In genomic region chr6:125995972-125996580, GRCh38 we compare ENCODE assay signal across 8 cellular contexts. TPM values are rescaled to one million over a fixed set of nuclear protein-coding genes. Genes with fewer than 3 reads are reported as not detected.
DNase-seq lines count a peak whose midpoint lies in the region; ATAC-seq and TF ChIP-seq lines count a peak whose summit lies in the region.

No MANE protein-coding gene starts in this region.

- peaks cover 10% of the 10 kb centered on the region for H3K4me1 ChIP-seq in OCI-LY1 (ENCODE audit: insufficient read depth, low read length, severe bottlenecking)
- peaks cover 0 to 71% (median 27%) of the 10 kb centered on the region in 4 donors for H3K4me1 ChIP-seq in stomach

- H3K4me2 ChIP-seq in OCI-LY1 (ENCODE audit: low read length): peak overlapping the region; percentile 37; the same call in 1 of the 2 replicates

- ATAC-seq in GM21528 (IDR thresholded peaks at IDR 0.05; ENCODE audit: low FRiP score, unreplicated experiment) (peak; percentile 93), esophagus mucosa (peak; percentile 93)

- H3K36me3 ChIP-seq in OCI-LY1 (ENCODE audit: insufficient read depth, low read length) (peaks cover 47% of the 10 kb centered on the region), stomach (peaks cover 0 to 38% (median 30%) of the 10 kb centered on the region in 4 donors)

- WGBS in stomach, 5 donors: 3 to 7% (median 6%) methylated on average over 8 of the region's 8 CpGs

- no peaks in the 10 kb centered on the region for H3K27me3 ChIP-seq in OCI-LY1 (ENCODE audit: insufficient read depth, low read length)
- H3K27me3 ChIP-seq in stomach: no peaks in the 10 kb centered on the region

- DNase-seq in DMS79 (lab: John Stamatoyannopoulos, UW) (peak; percentile 37), HuH-7 (ENCODE audit: low spot score) (peak; percentile 53), activated T-cell treated with anti-CD3 and anti-CD28 coated beads for 24 hours (ENCODE audit: low read depth) (peak; percentile 46), stomach (peak; percentile 60)

- H3K9me2 ChIP-seq in OCI-LY1 (ENCODE audit: low read depth, low read length): no peaks in the 10 kb centered on the region

- no peak overlapping the region for H3K4me3 ChIP-seq in OCI-LY1 (ENCODE audit: low read depth, low read length, poor library complexity, severe bottlenecking)
- H3K4me3 ChIP-seq in stomach: peak overlapping the region in 2 of 4 donors; percentile 2 to 18

- no peak overlapping the region for H2AFZ ChIP-seq in OCI-LY1 (ENCODE audit: low read length)

- H3K4me3 Mint-ChIP-seq in nephron: peak overlapping the region in 2 of 3 experiments; percentile 49 to 55

- H4K20me1 ChIP-seq in OCI-LY1 (ENCODE audit: insufficient read depth, low read length): no peaks in the 10 kb centered on the region

- no peaks in the 10 kb centered on the region for H3K27me3 Mint-ChIP-seq in nephron (ENCODE audit: low read depth)

- TF ChIP-seq EP300 in stomach (IDR thresholded peaks at IDR 0.05): no peak

- intact Hi-C loops in stomach (cut with DNase I; ENCODE audit: low total_unique reads): no loop called here

- H3K9ac ChIP-seq in OCI-LY1 (ENCODE audit: low read length): peak overlapping the region; percentile 2; the same call in 1 of the 2 replicates

- no peak for TF ChIP-seq POLR2A in stomach (IDR thresholded peaks at IDR 0.05)

- no peaks in the 10 kb centered on the region for H3K9me3 Mint-ChIP-seq in nephron

- no peaks in the 10 kb centered on the region; the same call in 1 of the 2 replicates for H3F3A ChIP-seq in OCI-LY1 (ENCODE audit: insufficient read depth, low read length)

- peak overlapping the region in 2 of 3 experiments; percentile 37 to 56 for H3K27ac Mint-ChIP-seq in nephron

- peak; percentile 97 for TF ChIP-seq CTCF in OCI-LY1 (IDR thresholded peaks at IDR 0.05; ENCODE audit: low read length)
- TF ChIP-seq CTCF in nephron (IDR thresholded peaks at IDR 0.05; ENCODE audit: unreplicated experiment in 3 of 3): peak; percentile 97 to 99 (median 97)
- TF ChIP-seq CTCF in stomach (IDR thresholded peaks at IDR 0.05): peak in 6 of 7 experiments; percentile 13 to 94 (median 92)

- no peak overlapping the region for H3K27ac ChIP-seq in OCI-LY1 (ENCODE audit: low read depth, low read length, poor library complexity, severe bottlenecking)
- no peak overlapping the region for H3K27ac ChIP-seq in stomach

- peaks cover 31% of the 10 kb centered on the region for H3K36me3 Mint-ChIP-seq in nephron (ENCODE audit: low read depth)

- H3K9me3 ChIP-seq in OCI-LY1 (ENCODE audit: low read length) (no peaks in the 10 kb centered on the region), stomach (no peaks in the 10 kb centered on the region)

- peaks cover 17% of the 10 kb centered on the region for H3K4me1 Mint-ChIP-seq in nephron

- peaks cover 27% of the 10 kb centered on the region for H3K79me2 ChIP-seq in OCI-LY1 (ENCODE audit: insufficient read depth, low read length)

RNA-seq across cellular contexts. Expression of gene TRMT11, which starts 9.7 kb away (rescaled TPM):
- total RNA-seq in esophagus mucosa (11.0 TPM), stomach (100 to 1,000 TPM in 1 of 5 donors, 10 to 100 TPM in 4; 49.7 to 124 (median 52.5) TPM)
- 10 to 100 TPM in 1 of 3 donors, 1 to 10 TPM in 2; 7.0 to 10.2 (median 9.3) TPM for polyA plus RNA-seq in stomach

RNA-seq across cellular contexts. Expression of gene HINT3, which starts 39.5 kb away (rescaled TPM):
- total RNA-seq in esophagus mucosa (11.3 TPM), stomach (10 to 100 TPM in 4 of 5 donors, 1 to 10 TPM in 1; 9.9 to 36.0 (median 24.3) TPM)
- polyA plus RNA-seq in stomach: 10 to 100 TPM in 2 of 3 donors, 1 to 10 TPM in 1; 9.3 to 28.9 (median 17.6) TPM
